In the genomic region with DNA sequence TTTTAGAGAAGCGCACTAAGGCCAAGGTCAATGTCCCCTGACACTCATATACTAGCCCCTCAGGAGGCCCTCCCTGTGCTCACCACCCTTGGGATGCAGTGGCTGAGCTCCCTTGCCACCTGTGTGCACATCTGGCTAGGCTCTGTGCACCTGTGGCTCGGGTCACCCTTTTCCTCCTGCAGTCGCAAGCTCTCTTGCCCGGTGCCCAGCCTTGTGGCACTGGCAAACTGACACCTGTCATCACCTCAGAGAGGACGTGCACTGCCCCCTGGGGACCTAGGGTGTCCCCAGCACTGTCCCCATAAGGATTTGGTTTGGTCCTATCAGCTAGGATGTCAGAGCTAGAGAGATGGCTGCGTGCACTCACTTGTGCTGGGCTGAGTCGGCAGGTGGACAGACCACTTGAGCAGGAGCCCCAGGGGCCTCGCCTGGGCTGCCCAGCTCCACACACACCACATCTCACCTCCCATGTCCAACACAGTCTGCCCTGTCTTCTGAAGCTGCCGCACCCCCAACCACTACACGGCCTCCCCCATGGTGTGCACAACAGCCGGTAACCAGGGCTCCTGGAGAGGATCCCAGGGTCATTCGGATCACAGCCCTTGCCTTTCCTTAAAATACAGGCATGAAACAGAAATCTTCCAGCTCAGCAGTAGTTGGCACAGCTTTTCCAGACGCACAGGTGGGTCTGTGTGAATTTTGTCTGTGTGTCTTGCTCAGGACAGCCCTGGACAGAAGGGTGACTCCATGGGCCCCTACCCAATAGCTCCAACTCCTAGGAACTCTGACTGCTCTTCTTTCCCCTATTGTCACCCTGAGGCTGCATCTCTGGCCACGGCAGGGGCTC, we compare ENCODE assay signal across 2 cellular contexts.
TF ChIP-seq lines count a peak whose summit lies in the region.

No MANE protein-coding gene starts in this region.

TF ChIP-seq in SK-N-SH, 30 proteins besides CTCF, POLR2A, EP300 and RAD21:
- TF ChIP-seq SIN3A (IDR thresholded peaks at IDR 0.05; ENCODE audit: borderline replicate concordance, low read depth, low read length) (no peak), RFX5 (IDR thresholded peaks at IDR 0.05; ENCODE audit: low read length) (no peak), POLR2AphosphoS5 (IDR thresholded peaks at IDR 0.05; ENCODE audit: low read depth, low read length) (no peak), JUND (IDR thresholded peaks at IDR 0.05) (no peak), FOSL2 (IDR thresholded peaks at IDR 0.05; ENCODE audit: borderline replicate concordance, low read depth) (no peak), GABPA (IDR thresholded peaks at IDR 0.05; ENCODE audit: low read depth) (no peak), NRF1 (IDR thresholded peaks at IDR 0.05; ENCODE audit: low read depth, low read length) (no peak), TEAD4 (IDR thresholded peaks at IDR 0.05; ENCODE audit: borderline replicate concordance, insufficient read depth) (no peak), RCOR1 (IDR thresholded peaks at IDR 0.05; ENCODE audit: low read length) (no peak), YY1 (IDR thresholded peaks at IDR 0.05; ENCODE audit: low read depth) (no peak), CHD2 (IDR thresholded peaks at IDR 0.05; ENCODE audit: low read length, partially characterized antibody) (no peak), FOXJ3 (CRISPR knock-in tag; IDR thresholded peaks at IDR 0.05) (no peak), TCF12 (IDR thresholded peaks at IDR 0.05) (no peak), ELF1 (IDR thresholded peaks at IDR 0.05) (no peak)
- TF ChIP-seq, protein P1, sequence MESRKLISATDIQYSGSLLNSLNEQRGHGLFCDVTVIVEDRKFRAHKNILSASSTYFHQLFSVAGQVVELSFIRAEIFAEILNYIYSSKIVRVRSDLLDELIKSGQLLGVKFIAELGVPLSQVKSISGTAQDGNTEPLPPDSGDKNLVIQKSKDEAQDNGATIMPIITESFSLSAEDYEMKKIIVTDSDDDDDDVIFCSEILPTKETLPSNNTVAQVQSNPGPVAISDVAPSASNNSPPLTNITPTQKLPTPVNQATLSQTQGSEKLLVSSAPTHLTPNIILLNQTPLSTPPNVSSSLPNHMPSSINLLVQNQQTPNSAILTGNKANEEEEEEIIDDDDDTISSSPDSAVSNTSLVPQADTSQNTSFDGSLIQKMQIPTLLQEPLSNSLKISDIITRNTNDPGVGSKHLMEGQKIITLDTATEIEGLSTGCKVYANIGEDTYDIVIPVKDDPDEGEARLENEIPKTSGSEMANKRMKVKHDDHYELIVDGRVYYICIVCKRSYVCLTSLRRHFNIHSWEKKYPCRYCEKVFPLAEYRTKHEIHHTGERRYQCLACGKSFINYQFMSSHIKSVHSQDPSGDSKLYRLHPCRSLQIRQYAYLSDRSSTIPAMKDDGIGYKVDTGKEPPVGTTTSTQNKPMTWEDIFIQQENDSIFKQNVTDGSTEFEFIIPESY (IDR thresholded peaks at IDR 0.05; ENCODE audit: borderline replicate concordance, low read depth): no peak
- TF ChIP-seq, protein P2, sequence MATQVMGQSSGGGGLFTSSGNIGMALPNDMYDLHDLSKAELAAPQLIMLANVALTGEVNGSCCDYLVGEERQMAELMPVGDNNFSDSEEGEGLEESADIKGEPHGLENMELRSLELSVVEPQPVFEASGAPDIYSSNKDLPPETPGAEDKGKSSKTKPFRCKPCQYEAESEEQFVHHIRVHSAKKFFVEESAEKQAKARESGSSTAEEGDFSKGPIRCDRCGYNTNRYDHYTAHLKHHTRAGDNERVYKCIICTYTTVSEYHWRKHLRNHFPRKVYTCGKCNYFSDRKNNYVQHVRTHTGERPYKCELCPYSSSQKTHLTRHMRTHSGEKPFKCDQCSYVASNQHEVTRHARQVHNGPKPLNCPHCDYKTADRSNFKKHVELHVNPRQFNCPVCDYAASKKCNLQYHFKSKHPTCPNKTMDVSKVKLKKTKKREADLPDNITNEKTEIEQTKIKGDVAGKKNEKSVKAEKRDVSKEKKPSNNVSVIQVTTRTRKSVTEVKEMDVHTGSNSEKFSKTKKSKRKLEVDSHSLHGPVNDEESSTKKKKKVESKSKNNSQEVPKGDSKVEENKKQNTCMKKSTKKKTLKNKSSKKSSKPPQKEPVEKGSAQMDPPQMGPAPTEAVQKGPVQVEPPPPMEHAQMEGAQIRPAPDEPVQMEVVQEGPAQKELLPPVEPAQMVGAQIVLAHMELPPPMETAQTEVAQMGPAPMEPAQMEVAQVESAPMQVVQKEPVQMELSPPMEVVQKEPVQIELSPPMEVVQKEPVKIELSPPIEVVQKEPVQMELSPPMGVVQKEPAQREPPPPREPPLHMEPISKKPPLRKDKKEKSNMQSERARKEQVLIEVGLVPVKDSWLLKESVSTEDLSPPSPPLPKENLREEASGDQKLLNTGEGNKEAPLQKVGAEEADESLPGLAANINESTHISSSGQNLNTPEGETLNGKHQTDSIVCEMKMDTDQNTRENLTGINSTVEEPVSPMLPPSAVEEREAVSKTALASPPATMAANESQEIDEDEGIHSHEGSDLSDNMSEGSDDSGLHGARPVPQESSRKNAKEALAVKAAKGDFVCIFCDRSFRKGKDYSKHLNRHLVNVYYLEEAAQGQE (IDR thresholded peaks at IDR 0.05; ENCODE audit: low read depth, low read length): no peak
- TF ChIP-seq, protein P3, sequence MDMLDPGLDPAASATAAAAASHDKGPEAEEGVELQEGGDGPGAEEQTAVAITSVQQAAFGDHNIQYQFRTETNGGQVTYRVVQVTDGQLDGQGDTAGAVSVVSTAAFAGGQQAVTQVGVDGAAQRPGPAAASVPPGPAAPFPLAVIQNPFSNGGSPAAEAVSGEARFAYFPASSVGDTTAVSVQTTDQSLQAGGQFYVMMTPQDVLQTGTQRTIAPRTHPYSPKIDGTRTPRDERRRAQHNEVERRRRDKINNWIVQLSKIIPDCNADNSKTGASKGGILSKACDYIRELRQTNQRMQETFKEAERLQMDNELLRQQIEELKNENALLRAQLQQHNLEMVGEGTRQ (IDR thresholded peaks at IDR 0.05; ENCODE audit: borderline replicate concordance, low read depth, low read length): no peak

TF ChIP-seq in SK-N-SH treated with all-trans-retinoic acid at 6 μM for 48 hours, 23 proteins besides CTCF, POLR2A, EP300 and RAD21:
- no peak for TF ChIP-seq ZC3H10 (CRISPR knock-in tag; IDR thresholded peaks at IDR 0.05)
- TF ChIP-seq, protein P4, sequence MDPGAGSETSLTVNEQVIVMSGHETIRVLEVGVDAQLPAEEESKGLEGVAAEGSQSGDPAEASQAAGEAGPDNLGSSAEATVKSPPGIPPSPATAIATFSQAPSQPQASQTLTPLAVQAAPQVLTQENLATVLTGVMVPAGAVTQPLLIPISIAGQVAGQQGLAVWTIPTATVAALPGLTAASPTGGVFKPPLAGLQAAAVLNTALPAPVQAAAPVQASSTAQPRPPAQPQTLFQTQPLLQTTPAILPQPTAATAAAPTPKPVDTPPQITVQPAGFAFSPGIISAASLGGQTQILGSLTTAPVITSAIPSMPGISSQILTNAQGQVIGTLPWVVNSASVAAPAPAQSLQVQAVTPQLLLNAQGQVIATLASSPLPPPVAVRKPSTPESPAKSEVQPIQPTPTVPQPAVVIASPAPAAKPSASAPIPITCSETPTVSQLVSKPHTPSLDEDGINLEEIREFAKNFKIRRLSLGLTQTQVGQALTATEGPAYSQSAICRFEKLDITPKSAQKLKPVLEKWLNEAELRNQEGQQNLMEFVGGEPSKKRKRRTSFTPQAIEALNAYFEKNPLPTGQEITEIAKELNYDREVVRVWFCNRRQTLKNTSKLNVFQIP (CRISPR knock-in tag; IDR thresholded peaks at IDR 0.05; ENCODE audit: borderline replicate concordance, low read depth): no peak
- no peak for TF ChIP-seq SNAI2 (CRISPR knock-in tag; IDR thresholded peaks at IDR 0.05)
- no peak for TF ChIP-seq ZFP30 (CRISPR knock-in tag; IDR thresholded peaks at IDR 0.05)
- no peak for TF ChIP-seq ESRRG (CRISPR knock-in tag; IDR thresholded peaks at IDR 0.05)
- TF ChIP-seq ZNF8 (CRISPR knock-in tag; IDR thresholded peaks at IDR 0.05): no peak
- TF ChIP-seq BACH2 (CRISPR knock-in tag; IDR thresholded peaks at IDR 0.05; ENCODE audit: borderline replicate concordance): no peak
- TF ChIP-seq RARB (CRISPR knock-in tag; IDR thresholded peaks at IDR 0.05): no peak
- no peak for TF ChIP-seq PPARA (CRISPR knock-in tag; IDR thresholded peaks at IDR 0.05; ENCODE audit: borderline replicate concordance)
- TF ChIP-seq ZFP3 (CRISPR knock-in tag; IDR thresholded peaks at IDR 0.05): no peak
- TF ChIP-seq, protein P5, sequence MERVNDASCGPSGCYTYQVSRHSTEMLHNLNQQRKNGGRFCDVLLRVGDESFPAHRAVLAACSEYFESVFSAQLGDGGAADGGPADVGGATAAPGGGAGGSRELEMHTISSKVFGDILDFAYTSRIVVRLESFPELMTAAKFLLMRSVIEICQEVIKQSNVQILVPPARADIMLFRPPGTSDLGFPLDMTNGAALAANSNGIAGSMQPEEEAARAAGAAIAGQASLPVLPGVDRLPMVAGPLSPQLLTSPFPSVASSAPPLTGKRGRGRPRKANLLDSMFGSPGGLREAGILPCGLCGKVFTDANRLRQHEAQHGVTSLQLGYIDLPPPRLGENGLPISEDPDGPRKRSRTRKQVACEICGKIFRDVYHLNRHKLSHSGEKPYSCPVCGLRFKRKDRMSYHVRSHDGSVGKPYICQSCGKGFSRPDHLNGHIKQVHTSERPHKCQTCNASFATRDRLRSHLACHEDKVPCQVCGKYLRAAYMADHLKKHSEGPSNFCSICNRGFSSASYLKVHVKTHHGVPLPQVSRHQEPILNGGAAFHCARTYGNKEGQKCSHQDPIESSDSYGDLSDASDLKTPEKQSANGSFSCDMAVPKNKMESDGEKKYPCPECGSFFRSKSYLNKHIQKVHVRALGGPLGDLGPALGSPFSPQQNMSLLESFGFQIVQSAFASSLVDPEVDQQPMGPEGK (CRISPR knock-in tag; IDR thresholded peaks at IDR 0.05; ENCODE audit: borderline replicate concordance): no peak
- TF ChIP-seq GLIS3 (CRISPR knock-in tag; IDR thresholded peaks at IDR 0.05): no peak
- TF ChIP-seq ARNTL (CRISPR knock-in tag; IDR thresholded peaks at IDR 0.05; ENCODE audit: borderline replicate concordance, low read depth): no peak
- TF ChIP-seq TCF4 (CRISPR knock-in tag; IDR thresholded peaks at IDR 0.05; ENCODE audit: borderline replicate concordance): no peak
- TF ChIP-seq, protein P6, sequence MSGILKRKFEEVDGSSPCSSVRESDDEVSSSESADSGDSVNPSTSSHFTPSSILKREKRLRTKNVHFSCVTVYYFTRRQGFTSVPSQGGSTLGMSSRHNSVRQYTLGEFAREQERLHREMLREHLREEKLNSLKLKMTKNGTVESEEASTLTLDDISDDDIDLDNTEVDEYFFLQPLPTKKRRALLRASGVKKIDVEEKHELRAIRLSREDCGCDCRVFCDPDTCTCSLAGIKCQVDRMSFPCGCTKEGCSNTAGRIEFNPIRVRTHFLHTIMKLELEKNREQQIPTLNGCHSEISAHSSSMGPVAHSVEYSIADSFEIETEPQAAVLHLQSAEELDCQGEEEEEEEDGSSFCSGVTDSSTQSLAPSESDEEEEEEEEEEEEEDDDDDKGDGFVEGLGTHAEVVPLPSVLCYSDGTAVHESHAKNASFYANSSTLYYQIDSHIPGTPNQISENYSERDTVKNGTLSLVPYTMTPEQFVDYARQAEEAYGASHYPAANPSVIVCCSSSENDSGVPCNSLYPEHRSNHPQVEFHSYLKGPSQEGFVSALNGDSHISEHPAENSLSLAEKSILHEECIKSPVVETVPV (CRISPR knock-in tag; IDR thresholded peaks at IDR 0.05): no peak
- TF ChIP-seq ISL1 (CRISPR knock-in tag; IDR thresholded peaks at IDR 0.05): no peak
- no peak for TF ChIP-seq ZNF565 (CRISPR knock-in tag; conservative IDR thresholded peaks at IDR 0.05; ENCODE audit: low read depth)
